ENCODE assay signal across 9 cellular contexts in genomic region chr19:45901432-45901903, GRCh38. TPM values are rescaled to one million over a fixed set of nuclear protein-coding genes. Genes with fewer than 3 reads are reported as not detected.
DNase-seq lines count a peak whose midpoint lies in the region; ATAC-seq and TF ChIP-seq lines count a peak whose summit lies in the region.
"Had no signal": no experiment of that assay in that cellular context is flagged by ENCODE, and none has a peak within 500 bp of the region (broad histone marks: within the 10 kb centered on the region; RNA-seq: fewer than 3 reads in every experiment).

No MANE protein-coding gene starts in this region.

- H3K4me3 Mint-ChIP-seq in HFFc6, result peak overlapping the region; percentile 98

- peak overlapping the region; percentile 71 for H3K4me3 ChIP-seq in AG10803 (ENCODE audit: low read length)
- peak overlapping the region; percentile 91 for H3K4me3 ChIP-seq in psoas muscle

- H3K9me3 Mint-ChIP-seq in HFFc6, result no peaks in the 10 kb centered on the region
- H3K9me3 Mint-ChIP-seq: neural crest cell had no signal

- H3K36me3 ChIP-seq in psoas muscle (ENCODE audit: insufficient read depth in 1 of 2, low read depth in 1 of 2), result peaks cover 0 to 38% of the 10 kb centered on the region in 2 donors

- 9 to 13% (median 9%) methylated on average over 46 to 69 of the region's 69 CpGs for whole genome bisulfite sequencing in psoas muscle, 3 donors

- H3K27ac ChIP-seq in psoas muscle, result peak overlapping the region; percentile 9

- no peaks in the 10 kb centered on the region for H3K27me3 ChIP-seq in psoas muscle (ENCODE audit: insufficient read depth in 3 of 3, low read length in 2 of 3)

- H3K9me3 ChIP-seq in psoas muscle, result no peaks in the 10 kb centered on the region

- TF ChIP-seq CTCF in AG10803 (conservative IDR thresholded peaks at IDR 0.05; ENCODE audit: low read length), result no peak
- TF ChIP-seq CTCF in HFFc6 (IDR thresholded peaks at IDR 0.05), result no peak
- TF ChIP-seq CTCF in psoas muscle (IDR thresholded peaks at IDR 0.05), result no peak

- H3K36me3 Mint-ChIP-seq in HFFc6 (ENCODE audit: low read depth), result peaks cover 12% of the 10 kb centered on the region

- DNase-seq in AG10803 (ENCODE audit: low read depth), result peak; percentile 33
- DNase-seq in HFFc6, result no peak
- DNase-seq in activated T-cell treated with anti-CD3 and anti-CD28 coated beads, Interleukin-2, amount 50 U/mL, for 1 hour, result peak; percentile 52
- DNase-seq in germinal center (ENCODE audit: low spot score), result peak; percentile 36
- DNase-seq in psoas muscle, result peak in 1 of 2 donors; percentile 68
- DNase-seq in NK-92 treated with Interleukin-12 subunit alpha and Interleukin-12 subunit beta, amount 100 ng/mL, for 24 hours (lab: John Stamatoyannopoulos, UW), result no peak
- no peak for DNase-seq in NCI-H1105 treated with DMSO at 0.1 percent for 48 hours (lab: John Stamatoyannopoulos, UW)

- H3K4me1 ChIP-seq in psoas muscle, result peaks cover 16% of the 10 kb centered on the region

- H3K27ac Mint-ChIP-seq in HFFc6, result no peak overlapping the region

- intact Hi-C loops in psoas muscle (cut with DNase I), result no loop called here

- peaks cover 1% of the 10 kb centered on the region; the same call in 1 of the 2 replicates for H3K27me3 Mint-ChIP-seq in HFFc6 (ENCODE audit: insufficient read depth)

- H3K4me1 Mint-ChIP-seq in HFFc6 (ENCODE audit: low read depth), result peaks cover 15% of the 10 kb centered on the region

- ATAC-seq in psoas muscle, result no peak
- ATAC-seq in GM21423 (IDR thresholded peaks at IDR 0.05; ENCODE audit: unreplicated experiment), result no peak

RNA-seq across cellular contexts. Expression of gene MYPOP, which starts 0.9 kb away (rescaled TPM):
- total RNA-seq in HFFc6 (2021; fragmentation: NEBNext Ultra II Directional; extraction: Animal tissue kit (Norgen Biotek cat#: 25700)), result 10 to 100 TPM; 10.2 to 11.2 (median 10.5) TPM
- 10 to 100 TPM; 11.3 to 14.8 (median 13.1) TPM for total RNA-seq in psoas muscle
- polyA plus RNA-seq in psoas muscle, result 10 to 100 TPM; 10.6 to 20.7 (median 11.0) TPM

RNA-seq across cellular contexts. Expression of gene NANOS2, which starts 13.1 kb away (rescaled TPM):
- not detected for total RNA-seq in HFFc6 (2021; fragmentation: NEBNext Ultra II Directional; extraction: Animal tissue kit (Norgen Biotek cat#: 25700))
- not detected for total RNA-seq in psoas muscle
- not detected for polyA plus RNA-seq in psoas muscle
- total RNA-seq: neural crest cell had no signal

RNA-seq across cellular contexts. Expression of gene IRF2BP1, which starts 15.5 kb away (rescaled TPM):
- total RNA-seq in HFFc6 (2021; fragmentation: NEBNext Ultra II Directional; extraction: Animal tissue kit (Norgen Biotek cat#: 25700)), result 10 to 100 TPM; 19.3 to 25.0 (median 21.8) TPM
- 10 to 100 TPM; 16.2 to 25.4 (median 21.1) TPM for total RNA-seq in psoas muscle
- polyA plus RNA-seq in psoas muscle, result 10 to 100 TPM; 12.6 to 17.6 (median 14.2) TPM

RNA-seq across cellular contexts. Expression of gene FOXA3, which starts 37.3 kb away (rescaled TPM):
- not detected for total RNA-seq in HFFc6 (2021; fragmentation: NEBNext Ultra II Directional; extraction: Animal tissue kit (Norgen Biotek cat#: 25700))
- not detected for total RNA-seq in psoas muscle
- polyA plus RNA-seq in psoas muscle, result under 1 TPM; 0.05 to 0.35 (median 0.23) TPM
- total RNA-seq: neural crest cell had no signal

RNA-seq across cellular contexts. Expression of gene SYMPK, which starts 38.5 kb away (rescaled TPM):
- total RNA-seq in HFFc6 (2021; fragmentation: NEBNext Ultra II Directional; extraction: Animal tissue kit (Norgen Biotek cat#: 25700)), result 10 to 100 TPM; 59.6 to 74.8 (median 66.0) TPM
- total RNA-seq in psoas muscle, result 10 to 100 TPM; 47.6 to 80.3 (median 56.8) TPM
- polyA plus RNA-seq in psoas muscle, result 10 to 100 TPM; 27.6 to 37.3 (median 36.6) TPM

Comparison
In these comparisons a context has a peak if more than half of its experiments do, and no peak if none do; other contexts are left out.
1. DNase-seq: peak in AG10803 (single experiment), activated T-cell treated with anti-CD3 and anti-CD28 coated beads, Interleukin-2, amount 50 U/mL, for 1 hour (single experiment) and germinal center (single experiment); none in HFFc6 (single experiment), NK-92 treated with Interleukin-12 subunit alpha and Interleukin-12 subunit beta, amount 100 ng/mL, for 24 hours (single experiment) and NCI-H1105 treated with DMSO at 0.1 percent for 48 hours (single experiment).